In genomic region chr1:171251741-171252300, GRCh38 we compare ENCODE assay signal across 8 cellular contexts. TPM values are rescaled to one million over a fixed set of nuclear protein-coding genes. Genes with fewer than 3 reads are reported as not detected.
DNase-seq lines count a peak whose midpoint lies in the region; ATAC-seq and TF ChIP-seq lines count a peak whose summit lies in the region.

No MANE protein-coding gene starts in this region.

- DNase-seq in activated CD4-positive, alpha-beta T cell treated with anti-CD3 and anti-CD28 coated beads, Interleukin-2, amount 10 ng/mL, durations not matched to agents 7 days and 5 days, result peak; percentile 12
- DNase-seq in fibroblast of the aortic adventitia (ENCODE audit: low read depth) (peak; percentile 12), omental fat pad (ENCODE audit: low spot score) (no peak), NCI-H2196 treated with DMSO at 0.1 percent for 48 hours (lab: John Stamatoyannopoulos, UW; ENCODE audit: unreplicated experiment) (no peak), SHP77 (lab: John Stamatoyannopoulos, UW) (no peak)

- no peak overlapping the region for H3K27ac ChIP-seq in BLaER1

- POLR2A ChIA-PET in activated CD4-positive, alpha-beta T cell treated with anti-CD3 and anti-CD28 coated beads, Interleukin-2, amount 10 ng/mL, durations not matched to agents 7 days and 5 days (lab: Charles Lee), result no interaction called here

- no peaks in the 10 kb centered on the region for H3K27me3 ChIP-seq in BLaER1

- H3K4me1 ChIP-seq in BLaER1, result peaks cover 9% of the 10 kb centered on the region

- TF ChIP-seq CTCF in LNCAP (IDR thresholded peaks at IDR 0.05), result peak; percentile 86
- peak; percentile 68 for TF ChIP-seq CTCF in fibroblast of the aortic adventitia (IDR thresholded peaks at IDR 0.05; ENCODE audit: insufficient read depth, low read length)
- TF ChIP-seq CTCF in omental fat pad (IDR thresholded peaks at IDR 0.05), result no peak

- peaks cover 46% of the 10 kb centered on the region for H3K27me3 Mint-ChIP-seq in activated CD4-positive, alpha-beta T cell treated with anti-CD3 and anti-CD28 coated beads, Interleukin-2, amount 10 ng/mL, durations not matched to agents 7 days and 5 days

- no peaks in the 10 kb centered on the region for H3K9me3 Mint-ChIP-seq in activated CD4-positive, alpha-beta T cell treated with anti-CD3 and anti-CD28 coated beads, Interleukin-2, amount 10 ng/mL, durations not matched to agents 7 days and 5 days

- peak overlapping the region; percentile 3; the same call in 1 of the 2 replicates for H3K4me2 ChIP-seq in BLaER1

- H3K9ac ChIP-seq in BLaER1, result no peak overlapping the region

- no peaks in the 10 kb centered on the region for H4K20me1 ChIP-seq in BLaER1

- ATAC-seq in GM19023 (IDR thresholded peaks at IDR 0.05; ENCODE audit: unreplicated experiment) (peak; percentile 19), omental fat pad (ENCODE audit: low FRiP score) (peak; percentile 50)

- H3K27ac Mint-ChIP-seq in activated CD4-positive, alpha-beta T cell treated with anti-CD3 and anti-CD28 coated beads, Interleukin-2, amount 10 ng/mL, durations not matched to agents 7 days and 5 days, result no peak overlapping the region

- H3K4me3 Mint-ChIP-seq in activated CD4-positive, alpha-beta T cell treated with anti-CD3 and anti-CD28 coated beads, Interleukin-2, amount 10 ng/mL, durations not matched to agents 7 days and 5 days, result peak overlapping the region; percentile 78

- H3K4me1 Mint-ChIP-seq in activated CD4-positive, alpha-beta T cell treated with anti-CD3 and anti-CD28 coated beads, Interleukin-2, amount 10 ng/mL, durations not matched to agents 7 days and 5 days, result peaks cover 10% of the 10 kb centered on the region

- no peak overlapping the region for H3K4me3 ChIP-seq in BLaER1
- H3K4me3 ChIP-seq in fibroblast of the aortic adventitia (ENCODE audit: low read depth, low read length), result peak overlapping the region; percentile 60

- H3K9me3 ChIP-seq in BLaER1, result no peaks in the 10 kb centered on the region

- no peaks in the 10 kb centered on the region for H3K36me3 ChIP-seq in BLaER1

- CTCF ChIA-PET in activated CD4-positive, alpha-beta T cell treated with anti-CD3 and anti-CD28 coated beads, Interleukin-2, amount 10 ng/mL, durations not matched to agents 7 days and 5 days (lab: Charles Lee), result no interaction called here

- H3K36me3 Mint-ChIP-seq in activated CD4-positive, alpha-beta T cell treated with anti-CD3 and anti-CD28 coated beads, Interleukin-2, amount 10 ng/mL, durations not matched to agents 7 days and 5 days (ENCODE audit: low read depth), result no peaks in the 10 kb centered on the region

RNA-seq across cellular contexts. Expression of gene FMO1, which starts 3.5 kb away (rescaled TPM):
- total RNA-seq in activated CD4-positive, alpha-beta T cell treated with anti-CD3 and anti-CD28 coated beads, Interleukin-2, amount 10 ng/mL, durations not matched to agents 7 days and 5 days, result not detected
- 0.18 and 7.8 TPM in 2 replicates for total RNA-seq in fibroblast of the aortic adventitia (ENCODE audit: low replicate concordance)
- total RNA-seq in omental fat pad, result 1 to 10 TPM in 3 of 4 donors, under 1 TPM in 1; 0.94 to 9.5 (median 1.9) TPM

Comparison
In these comparisons a context has a peak if more than half of its experiments do, and no peak if none do; other contexts are left out.
1. CTCF ChIP-seq: peak in LNCAP (single experiment) and fibroblast of the aortic adventitia (single experiment); none in omental fat pad (0 of 3).
2. DNase-seq: peak in activated CD4-positive, alpha-beta T cell treated with anti-CD3 and anti-CD28 coated beads, Interleukin-2, amount 10 ng/mL, durations not matched to agents 7 days and 5 days (single experiment) and fibroblast of the aortic adventitia (single experiment); none in omental fat pad (single experiment), NCI-H2196 treated with DMSO at 0.1 percent for 48 hours (single experiment) and SHP77 (0 of 2).